In the genomic region with DNA sequence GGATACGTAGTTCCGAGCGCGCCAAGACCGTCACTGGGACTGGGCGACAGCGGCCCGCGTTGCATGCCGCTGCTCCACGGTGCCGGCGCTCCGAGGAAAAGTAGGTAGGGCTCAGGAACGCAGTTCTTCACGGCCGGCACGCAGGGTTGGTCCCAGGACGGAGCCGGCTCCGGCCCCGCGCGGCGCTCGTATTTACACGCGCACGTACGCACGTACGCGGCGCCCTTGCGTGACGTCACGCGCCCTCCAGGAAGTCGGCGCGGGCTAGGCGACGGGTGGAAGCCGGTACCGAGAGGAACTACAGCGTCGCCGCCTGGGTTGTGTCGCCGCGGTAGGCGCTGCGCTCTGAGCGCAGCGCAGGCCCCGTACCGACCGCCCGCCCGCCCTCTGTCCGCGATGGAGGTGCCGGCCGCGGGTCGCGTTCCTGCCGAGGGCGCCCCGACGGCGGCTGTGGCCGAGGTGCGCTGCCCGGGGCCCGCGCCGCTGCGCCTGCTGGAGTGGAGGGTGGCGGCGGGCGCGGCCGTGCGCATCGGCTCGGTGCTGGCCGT, we compare ENCODE assay signal across 8 cellular contexts. TPM values are rescaled to one million over a fixed set of nuclear protein-coding genes. Genes with fewer than 3 reads are reported as not detected.
DNase-seq lines count a peak whose midpoint lies in the region; ATAC-seq and TF ChIP-seq lines count a peak whose summit lies in the region.

A gene with protein sequence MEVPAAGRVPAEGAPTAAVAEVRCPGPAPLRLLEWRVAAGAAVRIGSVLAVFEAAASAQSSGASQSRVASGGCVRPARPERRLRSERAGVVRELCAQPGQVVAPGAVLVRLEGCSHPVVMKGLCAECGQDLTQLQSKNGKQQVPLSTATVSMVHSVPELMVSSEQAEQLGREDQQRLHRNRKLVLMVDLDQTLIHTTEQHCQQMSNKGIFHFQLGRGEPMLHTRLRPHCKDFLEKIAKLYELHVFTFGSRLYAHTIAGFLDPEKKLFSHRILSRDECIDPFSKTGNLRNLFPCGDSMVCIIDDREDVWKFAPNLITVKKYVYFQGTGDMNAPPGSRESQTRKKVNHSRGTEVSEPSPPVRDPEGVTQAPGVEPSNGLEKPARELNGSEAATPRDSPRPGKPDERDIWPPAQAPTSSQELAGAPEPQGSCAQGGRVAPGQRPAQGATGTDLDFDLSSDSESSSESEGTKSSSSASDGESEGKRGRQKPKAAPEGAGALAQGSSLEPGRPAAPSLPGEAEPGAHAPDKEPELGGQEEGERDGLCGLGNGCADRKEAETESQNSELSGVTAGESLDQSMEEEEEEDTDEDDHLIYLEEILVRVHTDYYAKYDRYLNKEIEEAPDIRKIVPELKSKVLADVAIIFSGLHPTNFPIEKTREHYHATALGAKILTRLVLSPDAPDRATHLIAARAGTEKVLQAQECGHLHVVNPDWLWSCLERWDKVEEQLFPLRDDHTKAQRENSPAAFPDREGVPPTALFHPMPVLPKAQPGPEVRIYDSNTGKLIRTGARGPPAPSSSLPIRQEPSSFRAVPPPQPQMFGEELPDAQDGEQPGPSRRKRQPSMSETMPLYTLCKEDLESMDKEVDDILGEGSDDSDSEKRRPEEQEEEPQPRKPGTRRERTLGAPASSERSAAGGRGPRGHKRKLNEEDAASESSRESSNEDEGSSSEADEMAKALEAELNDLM (plus strand): TSS at position 252 of the 548 bp plus-strand sequence. CDS start 145 bp downstream, at position 397.

- DNase-seq in AG09309 (ENCODE audit: low read depth): peak; percentile 58
- peak; percentile 89 for DNase-seq in NCI-H345 treated with DMSO at 0.1 percent for 48 hours (lab: John Stamatoyannopoulos, UW; ENCODE audit: unreplicated experiment)
- DNase-seq in activated B cell treated with CpG ODN at 0.5 μM for 24 hours: peak; percentile 91
- DNase-seq in cerebellum (ENCODE audit: low spot score): peak; percentile 91
- DNase-seq in kidney epithelial cell (ENCODE audit: low read depth): peak; percentile 64
- DNase-seq in stimulated activated CD4-positive, alpha-beta T cell treated with anti-CD3 and anti-CD28 coated beads, Interleukin-15, amount 100 ng/mL, for 24 hours: peak; percentile 91

- no peak for TF ChIP-seq CTCF in AG09309 (IDR thresholded peaks at IDR 0.05; ENCODE audit: control insufficient read depth, insufficient read depth, low read depth, low read length, missing control alignments)
- TF ChIP-seq CTCF in activated B cell treated with CpG ODN at 0.5 μM for 24 hours (IDR thresholded peaks at IDR 0.05): no peak
- TF ChIP-seq CTCF in kidney epithelial cell (IDR thresholded peaks at IDR 0.05; ENCODE audit: insufficient read depth, low read length, poor library complexity, severe bottlenecking): no peak

- CTCF ChIA-PET in activated B cell treated with CpG ODN at 0.5 μM for 24 hours (lab: Charles Lee): no interaction called here

- POLR2A ChIA-PET in activated B cell treated with CpG ODN at 0.5 μM for 24 hours (lab: Charles Lee): interaction anchor here (0.9 to 1.4 kb wide), 9 partner anchors 55 to 612 kb away, joined by 3 to 11 read pairs (median 4); a partner anchor contains a TSS

- H3K36me3 Mint-ChIP-seq in activated B cell treated with CpG ODN at 0.5 μM for 24 hours (ENCODE audit: low read depth): peaks cover 16% of the 10 kb centered on the region

- ATAC-seq in GM18909 (IDR thresholded peaks at IDR 0.05; ENCODE audit: poor library complexity, unreplicated experiment) (peak; percentile 72), HG03139 (IDR thresholded peaks at IDR 0.05; ENCODE audit: unreplicated experiment) (peak; percentile 58), activated B cell treated with CpG ODN at 0.5 μM for 24 hours (ENCODE audit: low read depth) (peak; percentile 56)

- peaks cover 47% of the 10 kb centered on the region for H3K4me1 Mint-ChIP-seq in activated B cell treated with CpG ODN at 0.5 μM for 24 hours

- H3K9me3 Mint-ChIP-seq in activated B cell treated with CpG ODN at 0.5 μM for 24 hours: no peaks in the 10 kb centered on the region

- peak within 1 kb of the TSS; percentile 98 for H3K27ac Mint-ChIP-seq in activated B cell treated with CpG ODN at 0.5 μM for 24 hours

- no peaks in the 10 kb centered on the region for H3K36me3 ChIP-seq in kidney epithelial cell (ENCODE audit: control insufficient read depth, insufficient read depth, low read length)

- no peaks in the 10 kb centered on the region for H3K27me3 Mint-ChIP-seq in activated B cell treated with CpG ODN at 0.5 μM for 24 hours

- peak within 1 kb of the TSS; percentile 97 for H3K4me3 Mint-ChIP-seq in activated B cell treated with CpG ODN at 0.5 μM for 24 hours

- H3K4me3 ChIP-seq in AG09309 (ENCODE audit: control insufficient read depth, low read depth, low read length) (peak within 1 kb of the TSS; percentile 63), kidney epithelial cell (ENCODE audit: low read depth, low read length) (peak within 1 kb of the TSS; percentile 81)

- H3K27me3 ChIP-seq in kidney epithelial cell (ENCODE audit: control insufficient read depth, insufficient read depth, low read length): no peaks in the 10 kb centered on the region

- intact Hi-C loops in activated B cell treated with CpG ODN at 0.5 μM for 24 hours (cut with micrococcal nuclease): loop anchor here (1.0 to 2.0 kb wide), 13 partner anchors 35 to 610 kb away; a partner anchor contains a TSS

RNA-seq across cellular contexts. Expression of the gene that starts here (rescaled TPM):
- 28.1 and 33.8 TPM in 2 replicates for total RNA-seq in activated B cell treated with CpG ODN at 0.5 μM for 24 hours
- 10.4 TPM for total RNA-seq in cerebellum
- 29.7 and 31.6 TPM in 2 replicates for total RNA-seq in kidney epithelial cell

Comparison
In these comparisons a context has a peak if more than half of its experiments do, and no peak if none do; other contexts are left out.
1. Peak in every context shown above with its lines: DNase-seq, ATAC-seq and H3K4me3 ChIP-seq.